ENCODE assay signal across 1 cellular context in genomic region chrX:153925739-153926593, GRCh38.
TF ChIP-seq lines count a peak whose summit lies in the region.

Gene ARHGAP4, minus strand, starts transcription at chrX:153926264. Its CDS starts 62 bp downstream, at chrX:153926202.

TF ChIP-seq in K562, 482 proteins besides CTCF, POLR2A, EP300 and RAD21 (continued from another document and continues in another):
- TF ChIP-seq PATZ1 (CRISPR knock-in tag; IDR thresholded peaks at IDR 0.05; ENCODE audit: borderline replicate concordance), result no peak
- TF ChIP-seq ZNF695 (CRISPR knock-in tag; IDR thresholded peaks at IDR 0.05), result no peak
- TF ChIP-seq NR3C1 (CRISPR knock-in tag; IDR thresholded peaks at IDR 0.05), result no peak
- no peak for TF ChIP-seq HMG20A (CRISPR knock-in tag; conservative IDR thresholded peaks at IDR 0.05)
- no peak for TF ChIP-seq ZNF696 (CRISPR knock-in tag; conservative IDR thresholded peaks at IDR 0.05)
- peak; percentile 77 for TF ChIP-seq SMAD1 (IDR thresholded peaks at IDR 0.05; ENCODE audit: low read depth, low read length, partially characterized antibody)
- TF ChIP-seq KLF6 (CRISPR knock-in tag; IDR thresholded peaks at IDR 0.05; ENCODE audit: borderline replicate concordance), result no peak
- TF ChIP-seq ZC3H11A (IDR thresholded peaks at IDR 0.05; ENCODE audit: low read depth, low read length), result no peak
- no peak for TF ChIP-seq BCOR (IDR thresholded peaks at IDR 0.05)
- TF ChIP-seq ZBTB49 (CRISPR knock-in tag; IDR thresholded peaks at IDR 0.05; ENCODE audit: borderline replicate concordance), result no peak
- TF ChIP-seq ZFX (CRISPR knock-in tag; IDR thresholded peaks at IDR 0.05), result peak; percentile 79
- peak; percentile 50 for TF ChIP-seq VEZF1 (CRISPR knock-in tag; IDR thresholded peaks at IDR 0.05)
- no peak for TF ChIP-seq HCFC1 (IDR thresholded peaks at IDR 0.05; ENCODE audit: low read depth, low read length)
- TF ChIP-seq AFF1 (IDR thresholded peaks at IDR 0.05; ENCODE audit: low read depth in 1 of 2, partially characterized antibody in 2 of 2), result no peak
- no peak for TF ChIP-seq ID3 (CRISPR knock-in tag; IDR thresholded peaks at IDR 0.05)
- TF ChIP-seq ID3 (tag; IDR thresholded peaks at IDR 0.05), result 0 out of 2 replicates have a peak, but pooled peaks have one; percentile 38
- TF ChIP-seq SAP30 (IDR thresholded peaks at IDR 0.05; ENCODE audit: borderline replicate concordance, insufficient read depth, low read depth, low read length, poor library complexity, severe bottlenecking), result no peak
- no peak for TF ChIP-seq MCM2 (IDR thresholded peaks at IDR 0.05; ENCODE audit: low read depth)
- TF ChIP-seq RREB1 (CRISPR knock-in tag; IDR thresholded peaks at IDR 0.05), result no peak
- no peak for TF ChIP-seq ZNF318 (IDR thresholded peaks at IDR 0.05; ENCODE audit: borderline replicate concordance in 1 of 2, low read depth in 1 of 2)
- no peak for TF ChIP-seq HOXB6 (CRISPR knock-in tag; IDR thresholded peaks at IDR 0.05; ENCODE audit: borderline replicate concordance)
- no peak for TF ChIP-seq DPF2 (IDR thresholded peaks at IDR 0.05)
- TF ChIP-seq BRCA1 (IDR thresholded peaks at IDR 0.05), result no peak
- TF ChIP-seq BRCA1 (CRISPR knock-in tag; IDR thresholded peaks at IDR 0.05), result no peak
- peak; percentile 96 for TF ChIP-seq ZC3H8 (IDR thresholded peaks at IDR 0.05)
- 0 out of 2 replicates have a peak, but pooled peaks have one; percentile 43 for TF ChIP-seq ZNF717 (CRISPR knock-in tag; IDR thresholded peaks at IDR 0.05)
